8 cellular contexts compared by ENCODE assay signal in the genomic region with DNA sequence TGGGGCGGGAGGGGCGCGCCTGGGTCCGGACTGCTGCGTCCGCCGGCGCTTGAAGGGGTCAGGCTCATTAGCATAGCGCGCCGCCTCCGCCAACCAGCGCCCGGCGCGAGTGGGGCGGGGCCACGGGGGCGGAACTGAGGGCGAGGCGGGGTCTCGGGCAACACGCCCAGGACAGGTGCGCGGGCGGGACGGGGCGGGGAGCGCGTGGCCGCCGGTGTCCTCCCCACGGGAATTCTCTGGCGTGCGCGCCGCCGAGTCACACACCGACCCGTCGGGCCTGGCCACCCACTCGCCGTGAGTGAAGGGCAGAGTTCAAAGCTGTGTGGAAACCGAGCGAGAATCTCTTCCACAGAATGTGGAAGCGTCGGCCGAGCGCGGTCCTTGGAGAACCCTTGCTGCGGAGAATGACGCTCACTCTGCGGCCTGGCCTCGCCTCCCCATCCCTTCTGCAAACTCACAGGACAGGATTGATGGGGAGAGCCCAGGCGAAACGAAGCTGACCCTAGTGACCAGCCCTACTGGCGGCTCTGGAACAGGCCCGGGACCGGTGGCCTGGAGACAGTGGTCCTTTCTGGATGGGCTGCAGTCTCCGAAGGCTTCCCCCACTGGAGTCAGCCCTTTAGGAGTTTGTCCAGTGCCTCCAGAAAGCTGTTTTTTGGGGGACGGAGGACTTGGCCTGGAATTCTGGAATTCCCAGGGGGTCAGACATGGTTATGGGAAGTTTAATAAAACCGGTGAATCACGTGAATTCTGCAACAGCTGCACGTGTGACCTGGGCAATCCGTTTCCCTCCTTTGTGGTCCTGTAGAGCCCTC. TPM values are rescaled to one million over a fixed set of nuclear protein-coding genes. Genes with fewer than 3 reads are reported as not detected.
DNase-seq lines count a peak whose midpoint lies in the region; ATAC-seq and TF ChIP-seq lines count a peak whose summit lies in the region.

Gene SNAI3 (minus strand): TSS at position 69 of the 815 bp plus-strand sequence. CDS start 101 bp downstream, outside the sequence.

- TF ChIP-seq POLR2A in Raji (IDR thresholded peaks at IDR 0.05; ENCODE audit: insufficient read depth, low read depth, low read length) (peak; percentile 35; the same call in 1 of the 2 replicates), ovary (IDR thresholded peaks at IDR 0.05) (no peak), tibial nerve (IDR thresholded peaks at IDR 0.05) (peak in 1 of 2 donors; percentile 23)

- WGBS in ovary, 3 donors: 2 to 6% (median 5%) methylated on average over 36 to 65 of the region's 65 CpGs
- 5 to 12% methylated on average over 11 to 40 of the region's 65 CpGs for WGBS in tibial nerve, 2 donors

- DNase-seq in Caki2 (ENCODE audit: low read depth) (peak; percentile 63), HuH-7.5 (ENCODE audit: low spot score) (peak; percentile 99), head of caudate nucleus (peak in 39 of 42 donors; percentile 41 to 84 (median 67)), ovary (peak in 4 of 5 donors; percentile 40 to 78 (median 65)), tibial nerve (ENCODE audit: low spot score in 2 of 2) (peak; percentile 44 to 62)
- peak; percentile 71 for DNase-seq in activated gamma-delta T cell treated with anti-CD3 and anti-CD28 coated beads, Interleukin-2, amount 50 U/mL, for 16 hours (ENCODE audit: low read depth)

- no peak for TF ChIP-seq EP300 in ovary (IDR thresholded peaks at IDR 0.05)
- TF ChIP-seq EP300 in tibial nerve (IDR thresholded peaks at IDR 0.05): peak in 1 of 2 donors; percentile 48

- intact Hi-C loops in head of caudate nucleus (cut with DNase I): no loop called here
- intact Hi-C loops in ovary (cut with DNase I): no loop called here

- H3K4me3 ChIP-seq in ovary (peak within 1 kb of the TSS; percentile 23), tibial nerve (peak within 1 kb of the TSS; percentile 29 to 70 (median 48))

- H3K27me3 ChIP-seq in ovary (peaks cover 5% of the 10 kb centered on the region), tibial nerve (peaks cover 0 to 87% of the 10 kb centered on the region in 2 donors)

- TF ChIP-seq CTCF in ovary (IDR thresholded peaks at IDR 0.05): no peak
- TF ChIP-seq CTCF in tibial nerve (IDR thresholded peaks at IDR 0.05): peak in 1 of 5 experiments; percentile 7

- in situ Hi-C loops in Caki2 (cut with HindIII; ENCODE audit: low pct_unique_long_range_greater_than_20kb, low sequenced_read_pairs): no loop called here

- H3K9me3 ChIP-seq in ovary (no peaks in the 10 kb centered on the region), tibial nerve (no peaks in the 10 kb centered on the region)

- ATAC-seq in GM21447 (IDR thresholded peaks at IDR 0.05; ENCODE audit: unreplicated experiment): peak; percentile 54

- H3K4me1 ChIP-seq in ovary (ENCODE audit: insufficient read depth) (peaks cover 2% of the 10 kb centered on the region), tibial nerve (peaks cover 0 to 32% (median 19%) of the 10 kb centered on the region in 4 donors)

- H3K27ac ChIP-seq in ovary: no peak within 1 kb of the TSS
- peak within 1 kb of the TSS; percentile 20 to 78 (median 68) for H3K27ac ChIP-seq in tibial nerve

- H3K36me3 ChIP-seq in ovary (no peaks in the 10 kb centered on the region), tibial nerve (no peaks in the 10 kb centered on the region)

RNA-seq across cellular contexts. Expression of gene SNAI3, which starts in this region (rescaled TPM):
- 0.88 TPM in 1 of 2 replicates, not detected in the other for total RNA-seq in Caki2 (2014; rRNA removed; shearing (Covaris generic); ENCODE audit: low replicate concordance)
- 1 to 10 TPM in 1 of 7 donors, under 1 TPM in 3, not detected in 3; 0.12 to 1.0 (median 0.25) TPM for total RNA-seq in ovary
- polyA plus RNA-seq in ovary: under 1 TPM in 1 of 2 donors, not detected in 1; 0.28 TPM
- total RNA-seq in tibial nerve: 1 to 10 TPM in 2 of 4 donors, under 1 TPM in 2; 0.87 to 1.2 (median 1.0) TPM

Comparison
In these comparisons a context has a peak if more than half of its experiments do, and no peak if none do; other contexts are left out.
1. Peak in DNase-seq in Caki2; RNA of the gene not detected or under 1 TPM.
2. H3K27ac ChIP-seq: peak in tibial nerve (4 of 4); none in ovary (0 of 2).
3. Peak in every context shown above with its lines, with median percentiles within 50 percentile points of each other: DNase-seq.